ENCODE assay signal across 8 cellular contexts in genomic region chr13:30464496-30465351, GRCh38. TPM values are rescaled to one million over a fixed set of nuclear protein-coding genes. Genes with fewer than 3 reads are reported as not detected.
DNase-seq lines count a peak whose midpoint lies in the region; FAIRE-seq and TF ChIP-seq lines count a peak whose summit lies in the region.

No MANE protein-coding gene starts in this region.

- no peak for FAIRE-seq in frontal cortex (lab: Jason Lieb, UNC)

- POLR2A ChIA-PET in RWPE1 (lab: Yijun Ruan, JAX; ENCODE audit: low non-redundant PET), result no interaction called here

- H3K9ac ChIP-seq in HUES48 (ENCODE audit: low read depth, low read length), result peak overlapping the region; percentile 99

- TF ChIP-seq CTCF in GM20000 (IDR thresholded peaks at IDR 0.05; ENCODE audit: extremely low read depth, missing control alignments), result no peak
- no peak for TF ChIP-seq CTCF in RWPE1 (conservative IDR thresholded peaks at IDR 0.05; ENCODE audit: low read depth)
- no peak for TF ChIP-seq CTCF in neutrophil (IDR thresholded peaks at IDR 0.05)

- H3K4me3 ChIP-seq in HUES48 (ENCODE audit: low read depth, low read length) (peak overlapping the region; percentile 99), neutrophil (ENCODE audit: low read depth in 1 of 2, low read length in 1 of 2) (peak overlapping the region; percentile 76 to 95)

- CTCF ChIA-PET in RWPE1 (lab: Yijun Ruan, JAX), result no interaction called here

- H3K36me3 ChIP-seq in HUES48 (ENCODE audit: control insufficient read depth, insufficient read depth, low read length) (peaks cover 33% of the 10 kb centered on the region), neutrophil (peaks cover 18% of the 10 kb centered on the region)

- H3K27ac ChIP-seq in HUES48 (ENCODE audit: low read depth, low read length) (peak overlapping the region; percentile 94), RWPE1 (peak overlapping the region; percentile 96), neutrophil (peak overlapping the region; percentile 92)

- H3K4me1 ChIP-seq in HUES48 (ENCODE audit: control insufficient read depth, insufficient read depth, low read length) (peaks cover 10% of the 10 kb centered on the region), neutrophil (ENCODE audit: control insufficient read depth in 1 of 2, insufficient read depth in 1 of 2, low read depth in 1 of 2, low read length in 1 of 2) (peaks cover 31% of the 10 kb centered on the region in 2 experiments)

- DNase-seq in COR-L47 (lab: John Stamatoyannopoulos, UW) (peak; percentile 77), GM20000 (ENCODE audit: low spot score) (peak; percentile 84), RWPE1 (ENCODE audit: low spot score) (peak; percentile 41), frontal cortex (ENCODE audit: low spot score in 2 of 2) (peak; percentile 64 to 84), superior temporal gyrus (ENCODE audit: extremely low spot score) (peak; percentile 67)
- DNase-seq in activated naive CD4-positive, alpha-beta T cell (lab: John Stamatoyannopoulos, UW), result peak; percentile 62 to 81 (median 74)

- no peaks in the 10 kb centered on the region for H3K9me3 ChIP-seq in HUES48 (ENCODE audit: control insufficient read depth, insufficient read depth, low read length)
- no peaks in the 10 kb centered on the region for H3K9me3 ChIP-seq in neutrophil

- no peaks in the 10 kb centered on the region for H3K27me3 ChIP-seq in HUES48 (ENCODE audit: control insufficient read depth, insufficient read depth, low read length)
- H3K27me3 ChIP-seq in neutrophil, result no peaks in the 10 kb centered on the region

RNA-seq across cellular contexts. Expression of gene HMGB1, which starts 1.0 kb away (rescaled TPM):
- total RNA-seq in frontal cortex, result 199 TPM

RNA-seq across cellular contexts. Expression of gene UBE2L5, which starts 42.4 kb away (rescaled TPM):
- not detected for total RNA-seq in frontal cortex

Comparison
In these comparisons a context has a peak if more than half of its experiments do, and no peak if none do; other contexts are left out.
1. Peak in every context shown above with its lines: DNase-seq, H3K4me3 ChIP-seq and H3K27ac ChIP-seq.